Comparison of ENCODE assay signal across 8 cellular contexts in the genomic region with DNA sequence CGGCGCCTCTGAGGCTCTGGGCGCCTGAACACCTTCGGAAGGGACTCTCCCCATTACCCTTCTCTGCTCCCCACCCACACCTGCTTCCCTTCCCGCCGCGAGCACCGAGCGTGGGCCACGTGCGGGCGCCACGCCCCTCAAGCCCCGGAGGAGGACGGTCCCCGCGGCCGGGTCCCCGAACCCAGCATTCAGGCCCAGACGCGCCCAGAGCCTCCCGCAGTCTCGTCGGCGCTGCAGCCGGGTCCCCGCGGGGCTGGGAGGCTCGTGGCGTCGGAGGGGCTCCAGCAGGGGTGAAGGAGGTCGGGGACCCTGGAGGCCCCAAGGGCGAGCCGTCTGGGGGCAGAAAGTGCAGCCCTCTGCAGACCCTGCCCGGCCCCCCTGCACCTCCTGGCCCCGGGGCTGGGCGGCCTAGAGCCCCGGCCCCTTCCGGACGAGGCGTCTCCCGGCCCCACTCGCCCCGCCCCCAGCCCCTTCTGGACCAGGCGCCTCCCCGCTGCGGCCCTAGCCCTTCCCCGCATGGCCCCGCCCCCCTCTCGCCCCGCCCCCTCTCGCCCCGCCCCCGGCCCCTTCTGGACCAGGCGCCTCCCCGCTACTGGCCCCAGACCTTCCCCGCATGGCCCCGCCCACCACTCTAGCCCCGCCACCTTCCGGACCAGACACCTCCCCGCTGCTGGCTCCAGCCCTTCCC. TPM values are rescaled to one million over a fixed set of nuclear protein-coding genes. Genes with fewer than 3 reads are reported as not detected.
DNase-seq lines count a peak whose midpoint lies in the region; ATAC-seq, FAIRE-seq and TF ChIP-seq lines count a peak whose summit lies in the region.

No MANE protein-coding gene starts in this region.

- dilution Hi-C loops in keratinocyte (cut with MboI; ENCODE audit: extremely low pct_ligation_motif_present, low sequenced_read_pairs): no loop called here

- no peaks in the 10 kb centered on the region for H3K9me1 ChIP-seq in keratinocyte (ENCODE audit: control insufficient read depth, extremely low read depth, insufficient read depth, low read length)

- no peaks in the 10 kb centered on the region for H3K9me2 ChIP-seq in HCT116 (ENCODE audit: insufficient read depth)

- H3K27me3 Mint-ChIP-seq in activated B cell treated with CpG ODN at 0.5 μM for 24 hours: peaks cover 5% of the 10 kb centered on the region

- peak overlapping the region; percentile 87 for H3K4me2 ChIP-seq in HCT116 (ENCODE audit: low read length)
- H3K4me2 ChIP-seq in keratinocyte (ENCODE audit: control insufficient read depth, extremely low read depth, insufficient read depth, low read depth, low read length): peak overlapping the region; percentile 59

- no peaks in the 10 kb centered on the region for H3K36me3 Mint-ChIP-seq in activated B cell treated with CpG ODN at 0.5 μM for 24 hours (ENCODE audit: low read depth)

- H3K27ac Mint-ChIP-seq in activated B cell treated with CpG ODN at 0.5 μM for 24 hours: no peak overlapping the region

- H2AFZ ChIP-seq in HCT116 (ENCODE audit: low read depth, low read length, poor library complexity, severe bottlenecking) (no peak overlapping the region), keratinocyte (ENCODE audit: control insufficient read depth, low read length) (peak overlapping the region; percentile 2)

- H3K36me3 ChIP-seq in HCT116 (ENCODE audit: control insufficient read depth in 1 of 2, insufficient read depth in 2 of 2, low read length in 2 of 2) (no peaks in the 10 kb centered on the region), keratinocyte (ENCODE audit: control insufficient read depth in 2 of 2, extremely low read depth in 1 of 2, insufficient read depth in 2 of 2, low read length in 2 of 2) (no peaks in the 10 kb centered on the region)

- peak overlapping the region; percentile 76 for H3K4me3 Mint-ChIP-seq in activated B cell treated with CpG ODN at 0.5 μM for 24 hours

- no peak for TF ChIP-seq RAD21 in HCT116 (IDR thresholded peaks at IDR 0.05; ENCODE audit: low read depth)

- TF ChIP-seq CTCF in HCT116 (IDR thresholded peaks at IDR 0.05 in 2 of 3, conservative IDR thresholded peaks at IDR 0.05 in 1 of 3; ENCODE audit: borderline replicate concordance in 1 of 3, insufficient read depth in 1 of 3, low read depth in 2 of 3, low read length in 2 of 3) (no peak), activated B cell treated with CpG ODN at 0.5 μM for 24 hours (IDR thresholded peaks at IDR 0.05) (no peak), cardiac fibroblast (IDR thresholded peaks at IDR 0.05; ENCODE audit: low read depth, low read length) (no peak), keratinocyte (optimal IDR thresholded peaks at IDR 0.05 in 1 of 3, IDR thresholded peaks at IDR 0.05 in 1 of 3, conservative IDR thresholded peaks at IDR 0.05 in 1 of 3; ENCODE audit: extremely low read depth in 1 of 3, insufficient read depth in 2 of 3, low read length in 3 of 3) (no peak)

- H3K4me3 ChIP-seq in HCT116 (replicated peaks in 1 of 2; ENCODE audit: low read depth in 1 of 2, low read length in 2 of 2) (peak overlapping the region; percentile 52 to 67), cardiac fibroblast (replicated peaks in 1 of 2; ENCODE audit: low read depth in 2 of 2, low read length in 2 of 2) (peak overlapping the region; percentile 51 to 52), keratinocyte (ENCODE audit: control insufficient read depth in 2 of 3, extremely low read depth in 1 of 3, insufficient read depth in 2 of 3, low read depth in 1 of 3, low read length in 3 of 3) (peak overlapping the region; percentile 38 to 59 (median 52))

- H3K4me1 ChIP-seq in HCT116 (ENCODE audit: control insufficient read depth in 1 of 2, insufficient read depth in 2 of 2, low read length in 2 of 2) (peaks cover 31 to 44% of the 10 kb centered on the region in 2 experiments), keratinocyte (ENCODE audit: control insufficient read depth, extremely low read depth, insufficient read depth, low read length) (peaks cover 5% of the 10 kb centered on the region)

- no peaks in the 10 kb centered on the region for H3K27me3 ChIP-seq in HCT116 (ENCODE audit: insufficient read depth, low read length)
- no peaks in the 10 kb centered on the region for H3K27me3 ChIP-seq in keratinocyte (ENCODE audit: control insufficient read depth, extremely low read depth, insufficient read depth, low read length)

- peak; percentile 67 for DNase-seq in ELF-1 (ENCODE audit: low read depth, low spot score)
- peak; percentile 65 for DNase-seq in HCT116 (ENCODE audit: low read depth, low spot score)
- DNase-seq in NCI-H1417 (lab: John Stamatoyannopoulos, UW): peak; percentile 67 to 85 (median 81)
- peak; percentile 87 for DNase-seq in activated B cell treated with CpG ODN at 0.5 μM for 24 hours
- DNase-seq in cardiac fibroblast (ENCODE audit: low read depth in 2 of 2): peak; percentile 58 to 88
- DNase-seq in keratinocyte (ENCODE audit: low read depth, low spot score): peak; percentile 60
- DNase-seq in stimulated activated CD4-positive, alpha-beta T cell treated with anti-CD3 and anti-CD28 coated beads, Interleukin-1b, Interleukin-23, amount 100 ng/mL, for 1 hour (ENCODE audit: low read depth in 2 of 2): peak; percentile 67 to 77

- BruUV-seq in HCT116 (replicated peaks; lab: Mats Ljungman, UMichigan): no TSS peak

- no peak for TF ChIP-seq POLR2A in HCT116 (IDR thresholded peaks at IDR 0.05; ENCODE audit: borderline replicate concordance, extremely low read depth, insufficient read depth, insufficient read length)

- ATAC-seq in HCT116: peak; percentile 82
- ATAC-seq in activated B cell treated with CpG ODN at 0.5 μM for 24 hours (ENCODE audit: low read depth): peak; percentile 89
- no peak for ATAC-seq in GM18858 (IDR thresholded peaks at IDR 0.05; ENCODE audit: unreplicated experiment)

- H4K20me1 ChIP-seq in HCT116 (ENCODE audit: insufficient read depth) (no peaks in the 10 kb centered on the region), keratinocyte (ENCODE audit: control insufficient read depth, extremely low read depth, insufficient read depth, low read length) (no peaks in the 10 kb centered on the region)

- intact Hi-C loops in HCT116 (cut with micrococcal nuclease): no loop called here
- intact Hi-C loops in activated B cell treated with CpG ODN at 0.5 μM for 24 hours (cut with micrococcal nuclease): loop anchor here (1.0 kb wide), 3 partner anchors 24 to 128 kb away; a partner anchor contains a TSS

- H3K9me3 Mint-ChIP-seq in activated B cell treated with CpG ODN at 0.5 μM for 24 hours: no peaks in the 10 kb centered on the region

- POLR2A ChIA-PET in HCT116 (lab: Charles Lee) (no interaction called here), activated B cell treated with CpG ODN at 0.5 μM for 24 hours (lab: Charles Lee) (interaction anchor here (1.2 to 1.4 kb wide), 2 partner anchors 24 to 127 kb away, joined by 4 to 8 read pairs; a partner anchor contains a TSS)

- FAIRE-seq in keratinocyte (lab: Jason Lieb, UNC): no peak

- RAD21 ChIA-PET in HCT116 (lab: Charles Lee; ENCODE audit: low non-redundant PET in 1 of 2, low total read pairs in 2 of 2, uncharacterized antibody in 2 of 2, unreplicated experiment in 2 of 2): no interaction called here

- CTCF ChIA-PET in HCT116 (lab: Charles Lee) (no interaction called here), activated B cell treated with CpG ODN at 0.5 μM for 24 hours (lab: Charles Lee) (no interaction called here)

- H3K9me3 ChIP-seq in HCT116 (ENCODE audit: control insufficient read depth in 1 of 2, insufficient read depth in 1 of 2, low read depth in 1 of 2, low read length in 2 of 2): no peaks in the 10 kb centered on the region
- no peaks in the 10 kb centered on the region for H3K9me3 ChIP-seq in keratinocyte (ENCODE audit: control insufficient read depth, low read depth, low read length)

- peak overlapping the region; percentile 69; the same call in 1 of the 2 replicates for H3K27ac ChIP-seq in HCT116 (ENCODE audit: low read depth, low read length)
- H3K27ac ChIP-seq in keratinocyte (ENCODE audit: control insufficient read depth, insufficient read depth, low read length): no peak overlapping the region

- peaks cover 18% of the 10 kb centered on the region for H3K4me1 Mint-ChIP-seq in activated B cell treated with CpG ODN at 0.5 μM for 24 hours

- H3K9ac ChIP-seq in HCT116 (ENCODE audit: low read length) (peak overlapping the region; percentile 64), keratinocyte (ENCODE audit: control insufficient read depth, extremely low read depth, insufficient read depth, low read length) (no peak overlapping the region)

- H3K79me2 ChIP-seq in HCT116 (ENCODE audit: insufficient read depth, low read length) (no peaks in the 10 kb centered on the region), keratinocyte (ENCODE audit: control insufficient read depth, insufficient read depth, low read length) (no peaks in the 10 kb centered on the region)

RNA-seq across cellular contexts. Expression of a gene that starts 0.4 kb away (rescaled TPM):
- 5.5 TPM for total RNA-seq in HCT116 (2021; ENCODE audit: unreplicated experiment)
- 8.4 TPM in 2 replicates for polyA plus RNA-seq in HCT116 (2012)
- total RNA-seq in activated B cell treated with CpG ODN at 0.5 μM for 24 hours: 2.8 and 3.8 TPM in 2 replicates
- 0.79 to 1.3 TPM (median 1.0 TPM) in 3 replicates for polyA plus RNA-seq in keratinocyte
- 0.57 TPM for polyA plus RNA-seq in keratinocyte (2011; ENCODE audit: low read depth)
- polyA plus RNA-seq in keratinocyte (2011; cell fraction: cytosol; rRNA removed): 0.29 and 1.8 TPM in 2 replicates
- 0.57 TPM in 1 of 2 replicates, not detected in the other for polyA plus RNA-seq in keratinocyte (2011; cell fraction: nucleus; rRNA removed)
- polyA plus RNA-seq in keratinocyte (2012; ENCODE audit: low replicate concordance): 3.9 TPM in 1 of 2 replicates, not detected in the other
- polyA minus RNA-seq in keratinocyte: 0.76 to 1.9 TPM in 2 of 3 replicates, not detected in the other
- polyA minus RNA-seq in keratinocyte (2011; cell fraction: cytosol; rRNA and poly(A)+ RNA removed): 7.5 TPM
- polyA minus RNA-seq in keratinocyte (2011; cell fraction: nucleus; rRNA and poly(A)+ RNA removed): not detected in 2 replicates

RNA-seq across cellular contexts. Expression of a gene that starts 19.9 kb away (rescaled TPM):
- total RNA-seq in HCT116 (2021; ENCODE audit: unreplicated experiment): not detected
- not detected in 2 replicates for polyA plus RNA-seq in HCT116 (2012)
- not detected in 2 replicates for total RNA-seq in activated B cell treated with CpG ODN at 0.5 μM for 24 hours
- not detected in 3 replicates for polyA plus RNA-seq in keratinocyte
- not detected for polyA plus RNA-seq in keratinocyte (2011; ENCODE audit: low read depth)
- polyA plus RNA-seq in keratinocyte (2011; cell fraction: cytosol; rRNA removed): not detected in 2 replicates
- polyA plus RNA-seq in keratinocyte (2011; cell fraction: nucleus; rRNA removed): not detected in 2 replicates
- not detected in 2 replicates for polyA plus RNA-seq in keratinocyte (2012; ENCODE audit: low replicate concordance)
- polyA minus RNA-seq in keratinocyte: not detected in 3 replicates
- polyA minus RNA-seq in keratinocyte (2011; cell fraction: cytosol; rRNA and poly(A)+ RNA removed): not detected
- polyA minus RNA-seq in keratinocyte (2011; cell fraction: nucleus; rRNA and poly(A)+ RNA removed): not detected in 2 replicates

RNA-seq across cellular contexts. Expression of a gene that starts 24.1 kb away (rescaled TPM):
- total RNA-seq in HCT116 (2021; ENCODE audit: unreplicated experiment): 48.0 TPM
- polyA plus RNA-seq in HCT116 (2012): 19.7 and 20.9 TPM in 2 replicates
- total RNA-seq in activated B cell treated with CpG ODN at 0.5 μM for 24 hours: 40.3 and 43.3 TPM in 2 replicates
- polyA plus RNA-seq in keratinocyte: 20.5 to 40.1 TPM (median 33.1 TPM) in 3 replicates
- polyA plus RNA-seq in keratinocyte (2011; ENCODE audit: low read depth): 15.4 TPM
- polyA plus RNA-seq in keratinocyte (2011; cell fraction: cytosol; rRNA removed): 18.4 and 23.1 TPM in 2 replicates
- polyA plus RNA-seq in keratinocyte (2011; cell fraction: nucleus; rRNA removed): 36.8 and 48.9 TPM in 2 replicates
- polyA plus RNA-seq in keratinocyte (2012; ENCODE audit: low replicate concordance): 24.3 and 33.2 TPM in 2 replicates
- polyA minus RNA-seq in keratinocyte: 8.1 to 12.9 TPM (median 12.5 TPM) in 3 replicates
- polyA minus RNA-seq in keratinocyte (2011; cell fraction: cytosol; rRNA and poly(A)+ RNA removed): 23.0 TPM
- 11.6 and 14.4 TPM in 2 replicates for polyA minus RNA-seq in keratinocyte (2011; cell fraction: nucleus; rRNA and poly(A)+ RNA removed)
